Comparison of ENCODE assay signal across 7 cellular contexts in genomic region chr15:72118400-72118978, GRCh38. TPM values are rescaled to one million over a fixed set of nuclear protein-coding genes. Genes with fewer than 3 reads are reported as not detected.
DNase-seq lines count a peak whose midpoint lies in the region; ATAC-seq and TF ChIP-seq lines count a peak whose summit lies in the region.

TSS of gene SENP8 (plus strand) at chr15:72118403. CDS start at chr15:72139624, 21,221 bp downstream.

- H3K27me3 ChIP-seq in MM.1S (replicated peaks; ENCODE audit: insufficient read depth, low read length) (no peaks in the 10 kb centered on the region), brain microvascular endothelial cell (replicated peaks) (no peaks in the 10 kb centered on the region), layer of hippocampus (ENCODE audit: control insufficient read depth, insufficient read depth, low read length) (no peaks in the 10 kb centered on the region), thoracic aorta (replicated peaks; ENCODE audit: insufficient read depth) (no peaks in the 10 kb centered on the region)

- peak within 1 kb of the TSS; percentile 99 for H3K4me2 ChIP-seq in MM.1S (ENCODE audit: low read depth, low read length)

- peaks cover 12% of the 10 kb centered on the region; the same call in 1 of the 2 replicates for H3F3A ChIP-seq in MM.1S (ENCODE audit: insufficient read depth, low read length)

- peak within 1 kb of the TSS; percentile 99 for H2AFZ ChIP-seq in MM.1S (ENCODE audit: low read length)

- H3K9ac ChIP-seq in MM.1S (ENCODE audit: low read length), result peak within 1 kb of the TSS; percentile 83

- no peaks in the 10 kb centered on the region for H4K20me1 ChIP-seq in MM.1S (ENCODE audit: insufficient read depth, low read length)

- ATAC-seq in GM21528 (IDR thresholded peaks at IDR 0.05; ENCODE audit: low FRiP score, unreplicated experiment) (peak; percentile 27), thoracic aorta (ENCODE audit: insufficient number of reproducible peaks, low FRiP score, low read depth) (peak; percentile 54)

- H3K79me2 ChIP-seq in MM.1S (ENCODE audit: low read length), result peaks cover 20% of the 10 kb centered on the region

- H3K27ac ChIP-seq in MM.1S (ENCODE audit: low read length), result peak within 1 kb of the TSS; percentile 86
- peak within 1 kb of the TSS; percentile 100 for H3K27ac ChIP-seq in brain microvascular endothelial cell
- peak within 1 kb of the TSS; percentile 98 for H3K27ac ChIP-seq in layer of hippocampus (ENCODE audit: low read depth, low read length)
- H3K27ac ChIP-seq in thoracic aorta, result peak within 1 kb of the TSS; percentile 72 to 84

- peak; percentile 69 for DNase-seq in GM10266 (ENCODE audit: extremely low spot score)
- no peak for DNase-seq in MM.1S
- DNase-seq in brain microvascular endothelial cell, result peak; percentile 80
- no peak for DNase-seq in thoracic aorta (ENCODE audit: low spot score)
- DNase-seq in SK-N-DZ (ENCODE audit: low spot score), result no peak

- H3K4me3 ChIP-seq in MM.1S (ENCODE audit: low read length) (peak within 1 kb of the TSS; percentile 98), brain microvascular endothelial cell (ENCODE audit: low read depth, low read length) (peak within 1 kb of the TSS; percentile 98), thoracic aorta (peak within 1 kb of the TSS; percentile 94)

- in situ Hi-C loops in brain microvascular endothelial cell (cut with HindIII; ENCODE audit: low pct_ligation_motif_present, low sequenced_read_pairs), result no loop called here

- H3K36me3 ChIP-seq in MM.1S (replicated peaks; ENCODE audit: insufficient read depth, low read length) (no peaks in the 10 kb centered on the region), brain microvascular endothelial cell (replicated peaks) (no peaks in the 10 kb centered on the region), thoracic aorta (no peaks in the 10 kb centered on the region)

- TF ChIP-seq CTCF in GM10266 (IDR thresholded peaks at IDR 0.05; ENCODE audit: control insufficient read depth, insufficient read depth, low read depth, missing control alignments) (no peak), MM.1S (IDR thresholded peaks at IDR 0.05; ENCODE audit: low read length) (no peak), brain microvascular endothelial cell (IDR thresholded peaks at IDR 0.05; ENCODE audit: low read depth, low read length, missing control alignments) (no peak), thoracic aorta (IDR thresholded peaks at IDR 0.05) (no peak)

- H3K9me3 ChIP-seq in MM.1S (replicated peaks; ENCODE audit: insufficient read depth, low read length) (no peaks in the 10 kb centered on the region), thoracic aorta (no peaks in the 10 kb centered on the region)

- H3K9me2 ChIP-seq in MM.1S (replicated peaks; ENCODE audit: insufficient read depth, low read length), result no peaks in the 10 kb centered on the region

- peaks cover 12% of the 10 kb centered on the region for H3K4me1 ChIP-seq in MM.1S (ENCODE audit: low read length)
- peaks cover 13 to 24% of the 10 kb centered on the region in 2 donors for H3K4me1 ChIP-seq in thoracic aorta (ENCODE audit: control insufficient read depth in 1 of 2, low read depth in 2 of 2)

RNA-seq across cellular contexts. Expression of gene SENP8, which starts in this region (rescaled TPM):
- under 1 TPM; 0.54 to 0.78 TPM for total RNA-seq in thoracic aorta
- polyA plus RNA-seq in SK-N-DZ (2014; cell fraction: cytosol; rRNA removed), result 2.4 TPM in 2 replicates
- 1.2 and 1.5 TPM in 2 replicates for polyA plus RNA-seq in SK-N-DZ (2014; cell fraction: nucleus; rRNA removed)

Comparison
In these comparisons a context has a peak if more than half of its experiments do, and no peak if none do; other contexts are left out.
1. Peak in ATAC-seq, H3K4me3 ChIP-seq and H3K27ac ChIP-seq in thoracic aorta; RNA of the gene not detected or under 1 TPM.
2. DNase-seq: peak in GM10266 (single experiment) and brain microvascular endothelial cell (single experiment); none in MM.1S (single experiment), thoracic aorta (single experiment) and SK-N-DZ (single experiment).
3. Peak in every context shown above with its lines, with median percentiles within 50 percentile points of each other: H3K27ac ChIP-seq and H3K4me3 ChIP-seq.